3 cellular contexts compared by ENCODE assay signal in genomic region chr20:61976275-61976649, GRCh38.
TF ChIP-seq lines count a peak whose summit lies in the region.

No MANE protein-coding gene starts in this region.

TF ChIP-seq in GM23338, 12 proteins besides CTCF, POLR2A, EP300 and RAD21 (continued from another document):
- TF ChIP-seq REST (IDR thresholded peaks at IDR 0.05; ENCODE audit: unreplicated experiment) (no peak), CREB1 (CRISPR knock-in tag; IDR thresholded peaks at IDR 0.05; ENCODE audit: low read depth) (no peak), POLR2AphosphoS5 (IDR thresholded peaks at IDR 0.05; ENCODE audit: low read depth) (no peak), ZNF331 (CRISPR knock-in tag; IDR thresholded peaks at IDR 0.05; ENCODE audit: low read depth) (no peak), ZNF114 (CRISPR knock-in tag; IDR thresholded peaks at IDR 0.05) (no peak), EZH2 (IDR thresholded peaks at IDR 0.05; ENCODE audit: low read depth, unreplicated experiment) (no peak)

TF ChIP-seq in WTC11, 78 proteins besides CTCF, POLR2A, EP300 and RAD21 (continued from another document):
- no peak for TF ChIP-seq E2F1 (CRISPR knock-in tag; IDR thresholded peaks at IDR 0.05)
- no peak for TF ChIP-seq GABPB1 (CRISPR knock-in tag; IDR thresholded peaks at IDR 0.05)
- TF ChIP-seq NR2C2 (CRISPR knock-in tag; IDR thresholded peaks at IDR 0.05), result no peak
- TF ChIP-seq JAZF1 (CRISPR knock-in tag; IDR thresholded peaks at IDR 0.05), result no peak
- no peak for TF ChIP-seq ERG (CRISPR knock-in tag; IDR thresholded peaks at IDR 0.05)
- TF ChIP-seq ZNF396 (CRISPR knock-in tag; IDR thresholded peaks at IDR 0.05; ENCODE audit: borderline replicate concordance), result no peak
- TF ChIP-seq ZNF423 (CRISPR knock-in tag; IDR thresholded peaks at IDR 0.05), result no peak
- TF ChIP-seq ZNF219 (CRISPR knock-in tag; IDR thresholded peaks at IDR 0.05; ENCODE audit: borderline replicate concordance), result no peak

TF ChIP-seq in HepG2, 621 proteins besides CTCF, POLR2A, EP300 and RAD21 (continued from another document):
- TF ChIP-seq ZNF318 (CRISPR knock-in tag; IDR thresholded peaks at IDR 0.05) (no peak), ZNF264 (CRISPR knock-in tag; IDR thresholded peaks at IDR 0.05) (no peak), ZSCAN31 (CRISPR knock-in tag; IDR thresholded peaks at IDR 0.05; ENCODE audit: low read depth) (no peak), ZNF414 (CRISPR knock-in tag; IDR thresholded peaks at IDR 0.05) (no peak), HNF1A (IDR thresholded peaks at IDR 0.05; ENCODE audit: low read depth) (no peak), HNF1A (CRISPR knock-in tag; IDR thresholded peaks at IDR 0.05; ENCODE audit: borderline replicate concordance) (no peak), SMAD3 (CRISPR knock-in tag; IDR thresholded peaks at IDR 0.05) (no peak), HMG20B (CRISPR knock-in tag; conservative IDR thresholded peaks at IDR 0.05) (no peak), MXD3 (CRISPR knock-in tag; IDR thresholded peaks at IDR 0.05) (no peak), NCOA1 (CRISPR knock-in tag; IDR thresholded peaks at IDR 0.05) (no peak), POGZ (CRISPR knock-in tag; IDR thresholded peaks at IDR 0.05) (no peak), ZNF256 (CRISPR knock-in tag; conservative IDR thresholded peaks at IDR 0.05) (no peak), TBX2 (CRISPR knock-in tag; IDR thresholded peaks at IDR 0.05; ENCODE audit: borderline replicate concordance) (no peak), ARHGAP35 (CRISPR knock-in tag; IDR thresholded peaks at IDR 0.05; ENCODE audit: borderline replicate concordance) (no peak), GPN1 (CRISPR knock-in tag; IDR thresholded peaks at IDR 0.05; ENCODE audit: borderline replicate concordance) (no peak), ZKSCAN1 (IDR thresholded peaks at IDR 0.05; ENCODE audit: low read length) (no peak), NFIB (CRISPR knock-in tag; IDR thresholded peaks at IDR 0.05; ENCODE audit: borderline replicate concordance) (no peak), ZFP41 (CRISPR knock-in tag; IDR thresholded peaks at IDR 0.05; ENCODE audit: borderline replicate concordance) (no peak)
